ENCODE assay signal across 1 cellular context in genomic region chr19:18674616-18675015, GRCh38.
TF ChIP-seq lines count a peak whose summit lies in the region.

No MANE protein-coding gene starts in this region.

TF ChIP-seq in HepG2, 621 proteins besides CTCF, POLR2A, EP300 and RAD21:
- TF ChIP-seq FOXA3 (CRISPR knock-in tag; IDR thresholded peaks at IDR 0.05) = peak; percentile 44; the same call in 1 of the 2 replicates
- TF ChIP-seq MAF1 (CRISPR knock-in tag; IDR thresholded peaks at IDR 0.05; ENCODE audit: borderline replicate concordance) = no peak
- TF ChIP-seq RBAK (CRISPR knock-in tag; IDR thresholded peaks at IDR 0.05) = peak; percentile 99
- TF ChIP-seq HIC2 (CRISPR knock-in tag; IDR thresholded peaks at IDR 0.05; ENCODE audit: low read depth) = 0 out of 2 replicates have a peak, but pooled peaks have one; percentile 61
- peak; percentile 83; the same call in 1 of the 2 replicates for TF ChIP-seq HNRNPL (IDR thresholded peaks at IDR 0.05; ENCODE audit: low read depth, low read length)
- TF ChIP-seq SMAD1 (CRISPR knock-in tag; IDR thresholded peaks at IDR 0.05; ENCODE audit: borderline replicate concordance, low read depth) = no peak
- no peak for TF ChIP-seq TFDP1 (CRISPR knock-in tag; IDR thresholded peaks at IDR 0.05; ENCODE audit: borderline replicate concordance)
- TF ChIP-seq KDM1A (CRISPR knock-in tag; IDR thresholded peaks at IDR 0.05) = 0 out of 2 replicates have a peak, but pooled peaks have one; percentile 16
- no peak for TF ChIP-seq POLR2AphosphoS5 (IDR thresholded peaks at IDR 0.05; ENCODE audit: low read depth, low read length)
- TF ChIP-seq ZZZ3 (CRISPR knock-in tag; IDR thresholded peaks at IDR 0.05; ENCODE audit: borderline replicate concordance) = no peak
- TF ChIP-seq ZNF362 (CRISPR knock-in tag; IDR thresholded peaks at IDR 0.05; ENCODE audit: borderline replicate concordance) = no peak
- no peak for TF ChIP-seq DDIT3 (CRISPR knock-in tag; IDR thresholded peaks at IDR 0.05)
- no peak for TF ChIP-seq AGO1 (IDR thresholded peaks at IDR 0.05; ENCODE audit: low read depth, low read length, poor library complexity, severe bottlenecking)
- TF ChIP-seq ZNF12 (CRISPR knock-in tag; IDR thresholded peaks at IDR 0.05) = peak; percentile 96
- no peak for TF ChIP-seq KDM5B (CRISPR knock-in tag; IDR thresholded peaks at IDR 0.05; ENCODE audit: borderline replicate concordance)
- no peak for TF ChIP-seq ZNF510 (CRISPR knock-in tag; IDR thresholded peaks at IDR 0.05; ENCODE audit: low read depth)
